ENCODE assay signal across 17 cellular contexts in genomic region chr10:33653584-33654367, GRCh38.
A peak's percentile ranks its signal among the peaks of the same experiment; 100 is the strongest.
DNase-seq lines count a peak whose midpoint lies in the region; ATAC-seq and TF ChIP-seq lines count a peak whose summit lies in the region.
"Had no signal": no experiment of that assay in that cellular context is flagged by ENCODE, and none has a peak within 500 bp of the region (broad histone marks: within the 10 kb centered on the region; RNA-seq: fewer than 3 reads in every experiment).

No MANE protein-coding gene starts in this region.

- no peaks in the 10 kb centered on the region for H3K9me3 ChIP-seq in PC-3 (ENCODE audit: low read length)
- H3K9me3 ChIP-seq: thyroid gland had no signal

- no peak overlapping the region for H3K4me2 ChIP-seq in PC-3 (ENCODE audit: low read length)

- H3K27me3 ChIP-seq in PC-3 (ENCODE audit: low read length): no peaks in the 10 kb centered on the region
- H3K27me3 ChIP-seq: thyroid gland had no signal

- 0 out of 2 replicates have a peak, but pooled peaks cover 4% of the 10 kb centered on the region for H3K9me2 ChIP-seq in PC-3 (replicated peaks; ENCODE audit: low read length)

- no TSS peak for BruUV-seq in PC-3 (replicated peaks; lab: Mats Ljungman, UMichigan)

- peaks cover 21% of the 10 kb centered on the region for H3K36me3 Mint-ChIP-seq in dendritic cell treated with granulocyte-macrophage colony-stimulating factor and Interleukin-4, amounts not matched to agents 40 ng/mL and 50 ng/mL, for 4 days (ENCODE audit: low read depth)
- H3K36me3 Mint-ChIP-seq in natural killer cell treated with Interleukin-12 subunit alpha and Interleukin-12 subunit beta and Interleukin-15 and Interleukin-18, amount 100 ng/mL, for 72 hours: peaks cover 11% of the 10 kb centered on the region

- H3K4me1 Mint-ChIP-seq in dendritic cell treated with granulocyte-macrophage colony-stimulating factor and Interleukin-4, amounts not matched to agents 40 ng/mL and 50 ng/mL, for 4 days (ENCODE audit: low read depth): peaks cover 64% of the 10 kb centered on the region
- H3K4me1 Mint-ChIP-seq in natural killer cell treated with Interleukin-12 subunit alpha and Interleukin-12 subunit beta and Interleukin-15 and Interleukin-18, amount 100 ng/mL, for 72 hours (ENCODE audit: low read depth in 2 of 2): peaks cover 19 to 21% of the 10 kb centered on the region in 2 donors
- H3K4me1 Mint-ChIP-seq: endodermal cell had no signal

- H3K4me1 ChIP-seq in PC-3 (ENCODE audit: insufficient read depth, low read length): peaks cover 20% of the 10 kb centered on the region
- H3K4me1 ChIP-seq: thyroid gland had no signal

- no peaks in the 10 kb centered on the region for H3K36me3 ChIP-seq in PC-3 (ENCODE audit: low read depth, low read length)
- H3K36me3 ChIP-seq: thyroid gland had no signal

- H3K79me2 ChIP-seq in PC-3 (ENCODE audit: low read length): no peaks in the 10 kb centered on the region

- H3F3A ChIP-seq in PC-3 (ENCODE audit: low read length, unreplicated experiment): no peaks in the 10 kb centered on the region

- peak overlapping the region; percentile 67 for H3K27ac Mint-ChIP-seq in dendritic cell treated with granulocyte-macrophage colony-stimulating factor and Interleukin-4, amounts not matched to agents 40 ng/mL and 50 ng/mL, for 4 days
- no peak overlapping the region for H3K27ac Mint-ChIP-seq in natural killer cell treated with Interleukin-12 subunit alpha and Interleukin-12 subunit beta and Interleukin-15 and Interleukin-18, amount 100 ng/mL, for 72 hours
- H3K27ac Mint-ChIP-seq: endodermal cell; T-helper 1 cell treated with Interleukin-12 subunit alpha and Interleukin-12 subunit beta and Interleukin-4 antibody, amounts not matched to agents 30 μg/mL and 1 μg/mL, for 36 hours had no signal

- H3K27ac ChIP-seq in PC-3 (ENCODE audit: low read length): peak overlapping the region; percentile 16
- H3K27ac ChIP-seq: thyroid gland had no signal

- POLR2A ChIA-PET in PC-3 (lab: Charles Lee; ENCODE audit: unreplicated experiment): interaction anchor here (0.6 to 0.7 kb wide), 6 partner anchors 248 to 703 kb away, joined by 3 to 8 read pairs (median 4); no protein-coding TSS in a partner anchor

- no peak overlapping the region for H2AFZ ChIP-seq in PC-3 (ENCODE audit: low read length)

- no peak overlapping the region for H3K4me3 Mint-ChIP-seq in dendritic cell treated with granulocyte-macrophage colony-stimulating factor and Interleukin-4, amounts not matched to agents 40 ng/mL and 50 ng/mL, for 4 days
- H3K4me3 Mint-ChIP-seq in natural killer cell treated with Interleukin-12 subunit alpha and Interleukin-12 subunit beta and Interleukin-15 and Interleukin-18, amount 100 ng/mL, for 72 hours: peak overlapping the region; percentile 43
- H3K4me3 Mint-ChIP-seq: endodermal cell; T-helper 1 cell treated with Interleukin-12 subunit alpha and Interleukin-12 subunit beta and Interleukin-4 antibody, amounts not matched to agents 30 μg/mL and 1 μg/mL, for 36 hours had no signal

- H3K9ac ChIP-seq in PC-3 (ENCODE audit: low read length): no peak overlapping the region

- CTCF ChIA-PET in PC-3 (lab: Charles Lee): interaction anchor here (0.6 kb wide), 1 partner anchor 43 kb away, joined by 3 read pairs; no protein-coding TSS in a partner anchor

- no peak for TF ChIP-seq CTCF in PC-3 (conservative IDR thresholded peaks at IDR 0.05; ENCODE audit: low read depth, low read length)

- H4K20me1 ChIP-seq in PC-3 (ENCODE audit: low read length): no peaks in the 10 kb centered on the region

- no peak overlapping the region for H3K4me3 ChIP-seq in PC-3 (ENCODE audit: low read length)
- H3K4me3 ChIP-seq: thyroid gland had no signal

- no peaks in the 10 kb centered on the region for H3K27me3 Mint-ChIP-seq in dendritic cell treated with granulocyte-macrophage colony-stimulating factor and Interleukin-4, amounts not matched to agents 40 ng/mL and 50 ng/mL, for 4 days
- H3K27me3 Mint-ChIP-seq in natural killer cell treated with Interleukin-12 subunit alpha and Interleukin-12 subunit beta and Interleukin-15 and Interleukin-18, amount 100 ng/mL, for 72 hours: peaks cover 36 to 44% of the 10 kb centered on the region in 2 donors

- DNase-seq in GM03348 (ENCODE audit: low spot score) (peak; percentile 75), PC-3 (peak; percentile 78), GDM1 (lab: John Stamatoyannopoulos, UW) (no peak), C1 segment of cervical spinal cord (lab: John Stamatoyannopoulos, UW) (no peak), iPS-NIHi11 (ENCODE audit: low spot score) (no peak), SK-N-DZ (ENCODE audit: low spot score) (no peak)
- no peak for DNase-seq in natural killer cell treated with Interleukin-12 subunit alpha and Interleukin-12 subunit beta and Interleukin-15 and Interleukin-18, amount 100 ng/mL, for 72 hours (ENCODE audit: low spot score)
- DNase-seq: activated CD4-positive, alpha-beta T cell treated with anti-CD3 and anti-CD28 coated beads for 48 hours; aorta; COR-L47; endodermal cell; NCI-H1694 treated with DMSO at 0.1 percent for 48 hours; NK-92 treated with Interleukin-12 subunit alpha and Interleukin-12 subunit beta, amount 100 ng/mL, for 24 hours; nucleus accumbens; thyroid gland had no signal

- H3K9me3 Mint-ChIP-seq in dendritic cell treated with granulocyte-macrophage colony-stimulating factor and Interleukin-4, amounts not matched to agents 40 ng/mL and 50 ng/mL, for 4 days: peaks cover 43% of the 10 kb centered on the region
- H3K9me3 Mint-ChIP-seq in natural killer cell treated with Interleukin-12 subunit alpha and Interleukin-12 subunit beta and Interleukin-15 and Interleukin-18, amount 100 ng/mL, for 72 hours: no peaks in the 10 kb centered on the region

- peak; percentile 69 for ATAC-seq in PC-3
- no peak for ATAC-seq in natural killer cell treated with Interleukin-12 subunit alpha and Interleukin-12 subunit beta and Interleukin-15 and Interleukin-18, amount 100 ng/mL, for 72 hours

- intact Hi-C loops in PC-3 (cut with micrococcal nuclease): loop anchor here (2.0 kb wide), 1 partner anchor 317 kb away; no protein-coding TSS in a partner anchor
- intact Hi-C loops in dendritic cell treated with granulocyte-macrophage colony-stimulating factor and Interleukin-4, amounts not matched to agents 40 ng/mL and 50 ng/mL, for 4 days (cut with micrococcal nuclease): no loop called here

Comparison
In these comparisons a context has a peak if more than half of its experiments do, and no peak if none do; other contexts are left out.
1. DNase-seq: peak in GM03348 (single experiment) and PC-3 (single experiment); none in natural killer cell treated with Interleukin-12 subunit alpha and Interleukin-12 subunit beta and Interleukin-15 and Interleukin-18, amount 100 ng/mL, for 72 hours (single experiment), GDM1 (single experiment), C1 segment of cervical spinal cord (0 of 14), iPS-NIHi11 (single experiment) and SK-N-DZ (single experiment).